1 cellular context compared by ENCODE assay signal in genomic region chr4:61619528-61619927, GRCh38.
TF ChIP-seq lines count a peak whose summit lies in the region.

No MANE protein-coding gene starts in this region.

TF ChIP-seq in SK-N-SH, 30 proteins besides CTCF, POLR2A, EP300 and RAD21 (continued from another document):
- no peak for TF ChIP-seq SMC3 (IDR thresholded peaks at IDR 0.05; ENCODE audit: low read depth, low read length)
- TF ChIP-seq, protein P1, sequence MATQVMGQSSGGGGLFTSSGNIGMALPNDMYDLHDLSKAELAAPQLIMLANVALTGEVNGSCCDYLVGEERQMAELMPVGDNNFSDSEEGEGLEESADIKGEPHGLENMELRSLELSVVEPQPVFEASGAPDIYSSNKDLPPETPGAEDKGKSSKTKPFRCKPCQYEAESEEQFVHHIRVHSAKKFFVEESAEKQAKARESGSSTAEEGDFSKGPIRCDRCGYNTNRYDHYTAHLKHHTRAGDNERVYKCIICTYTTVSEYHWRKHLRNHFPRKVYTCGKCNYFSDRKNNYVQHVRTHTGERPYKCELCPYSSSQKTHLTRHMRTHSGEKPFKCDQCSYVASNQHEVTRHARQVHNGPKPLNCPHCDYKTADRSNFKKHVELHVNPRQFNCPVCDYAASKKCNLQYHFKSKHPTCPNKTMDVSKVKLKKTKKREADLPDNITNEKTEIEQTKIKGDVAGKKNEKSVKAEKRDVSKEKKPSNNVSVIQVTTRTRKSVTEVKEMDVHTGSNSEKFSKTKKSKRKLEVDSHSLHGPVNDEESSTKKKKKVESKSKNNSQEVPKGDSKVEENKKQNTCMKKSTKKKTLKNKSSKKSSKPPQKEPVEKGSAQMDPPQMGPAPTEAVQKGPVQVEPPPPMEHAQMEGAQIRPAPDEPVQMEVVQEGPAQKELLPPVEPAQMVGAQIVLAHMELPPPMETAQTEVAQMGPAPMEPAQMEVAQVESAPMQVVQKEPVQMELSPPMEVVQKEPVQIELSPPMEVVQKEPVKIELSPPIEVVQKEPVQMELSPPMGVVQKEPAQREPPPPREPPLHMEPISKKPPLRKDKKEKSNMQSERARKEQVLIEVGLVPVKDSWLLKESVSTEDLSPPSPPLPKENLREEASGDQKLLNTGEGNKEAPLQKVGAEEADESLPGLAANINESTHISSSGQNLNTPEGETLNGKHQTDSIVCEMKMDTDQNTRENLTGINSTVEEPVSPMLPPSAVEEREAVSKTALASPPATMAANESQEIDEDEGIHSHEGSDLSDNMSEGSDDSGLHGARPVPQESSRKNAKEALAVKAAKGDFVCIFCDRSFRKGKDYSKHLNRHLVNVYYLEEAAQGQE (IDR thresholded peaks at IDR 0.05; ENCODE audit: low read depth, low read length), result no peak
- no peak for TF ChIP-seq PBX3 (IDR thresholded peaks at IDR 0.05)
- no peak for TF ChIP-seq IRF3 (IDR thresholded peaks at IDR 0.05; ENCODE audit: low read depth, low read length)
- no peak for TF ChIP-seq GABPA (IDR thresholded peaks at IDR 0.05; ENCODE audit: low read depth)
